8 cellular contexts compared by ENCODE assay signal in the genomic region with DNA sequence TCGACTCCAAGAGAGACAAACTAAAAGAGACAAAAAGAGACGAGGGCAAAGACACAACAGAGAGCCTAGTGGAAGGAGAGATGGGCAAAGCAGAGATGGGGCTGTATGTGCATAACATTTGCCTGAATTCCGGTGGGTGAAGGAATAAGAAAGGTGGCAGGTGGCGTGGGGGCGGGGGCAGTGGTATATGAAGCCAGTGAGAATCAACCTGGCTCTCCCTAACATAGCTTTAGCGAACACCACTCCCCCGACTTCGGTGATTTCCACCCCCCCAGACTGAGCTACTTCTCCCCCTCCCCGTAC. TPM values are rescaled to one million over a fixed set of nuclear protein-coding genes. Genes with fewer than 3 reads are reported as not detected.
DNase-seq lines count a peak whose midpoint lies in the region; ATAC-seq, FAIRE-seq and TF ChIP-seq lines count a peak whose summit lies in the region.

No MANE protein-coding gene starts in this region.

- no peak for ATAC-seq in HG03139 (IDR thresholded peaks at IDR 0.05; ENCODE audit: unreplicated experiment)

- DNase-seq in A673 (ENCODE audit: low spot score), result no peak
- DNase-seq in bronchial epithelial cell (ENCODE audit: low read depth), result no peak
- DNase-seq in NOMO-1 treated with dmso at 0.1 percent for 144 hours (lab: John Stamatoyannopoulos, UW; ENCODE audit: unreplicated experiment), result no peak
- no peak for DNase-seq in SKM-1 (lab: John Stamatoyannopoulos, UW; ENCODE audit: unreplicated experiment)
- DNase-seq in T1000 (lab: John Stamatoyannopoulos, UW), result no peak

- BruUV-seq in A673 (replicated peaks; lab: Mats Ljungman, UMichigan), result no TSS peak

- FAIRE-seq in bronchial epithelial cell (lab: Jason Lieb, UNC), result no peak

- H3K4me1 ChIP-seq in A673 (ENCODE audit: insufficient read depth, low read length, poor library complexity, severe bottlenecking) (peaks cover 46% of the 10 kb centered on the region), HEK293 (ENCODE audit: control insufficient read depth, insufficient read depth, low read length) (peaks cover 21% of the 10 kb centered on the region), muscle layer of duodenum (ENCODE audit: control insufficient read depth in 1 of 2, insufficient read depth in 2 of 2, low read length in 2 of 2) (peaks cover 33 to 61% of the 10 kb centered on the region in 2 donors)

- peaks cover 7% of the 10 kb centered on the region for H3K27me3 ChIP-seq in A673 (replicated peaks; ENCODE audit: insufficient read depth, low read depth, low read length, poor library complexity)
- no peaks in the 10 kb centered on the region for H3K27me3 ChIP-seq in bronchial epithelial cell (ENCODE audit: control insufficient read depth, insufficient read depth, low read length)
- no peaks in the 10 kb centered on the region for H3K27me3 ChIP-seq in muscle layer of duodenum (ENCODE audit: low read depth, low read length)

- H3K9me3 ChIP-seq in A673 (ENCODE audit: low read depth, low read length, poor library complexity, severe bottlenecking), result no peaks in the 10 kb centered on the region
- H3K9me3 ChIP-seq in HEK293 (ENCODE audit: control insufficient read depth, insufficient read depth, low read depth, low read length), result no peaks in the 10 kb centered on the region
- no peaks in the 10 kb centered on the region for H3K9me3 ChIP-seq in muscle layer of duodenum (ENCODE audit: control insufficient read depth in 1 of 2, low read length in 2 of 2)

- H3K27ac ChIP-seq in A673 (ENCODE audit: low read depth, low read length, poor library complexity, severe bottlenecking) (peak overlapping the region; percentile 54), HEK293 (ENCODE audit: extremely low read depth, low read depth, low read length) (peak overlapping the region; percentile 92; the same call in 1 of the 2 replicates), muscle layer of duodenum (ENCODE audit: low read length) (no peak overlapping the region)

- H3K4me3 ChIP-seq in A673 (ENCODE audit: low read depth, low read length, poor library complexity, severe bottlenecking), result peak overlapping the region; percentile 59
- H3K4me3 ChIP-seq in HEK293 (ENCODE audit: low read depth, low read length), result peak overlapping the region; percentile 57
- H3K4me3 ChIP-seq in bronchial epithelial cell (ENCODE audit: low read depth, low read length), result peak overlapping the region; percentile 70
- peak overlapping the region; percentile 73 to 77 for H3K4me3 ChIP-seq in muscle layer of duodenum (ENCODE audit: low read depth in 1 of 2, low read length in 2 of 2)

- intact Hi-C loops in A673 (cut with micrococcal nuclease; ENCODE audit: unreplicated experiment), result no loop called here

- CTCF ChIA-PET in A673 (lab: Charles Lee) (interaction anchor here (1.4 kb wide), 1 partner anchor 9 kb away, joined by 6 read pairs; no protein-coding TSS in a partner anchor), HEK293 (lab: Yijun Ruan, JAX) (interaction anchor here (1.2 to 6.0 kb wide), 4 partner anchors 9 to 258 kb away, joined by 9 to 44 read pairs (median 22); no protein-coding TSS in a partner anchor)

- H3K36me3 ChIP-seq in A673 (ENCODE audit: insufficient read depth, low read length, poor library complexity, severe bottlenecking) (no peaks in the 10 kb centered on the region), HEK293 (ENCODE audit: control insufficient read depth in 2 of 2, insufficient read depth in 1 of 2, low read length in 2 of 2) (no peaks in the 10 kb centered on the region), bronchial epithelial cell (ENCODE audit: control insufficient read depth, insufficient read depth, low read length) (peaks cover 8% of the 10 kb centered on the region), muscle layer of duodenum (ENCODE audit: control insufficient read depth in 1 of 2, insufficient read depth in 2 of 2, low read length in 2 of 2) (peaks cover 0 to 9% of the 10 kb centered on the region in 2 donors)

- TF ChIP-seq CTCF in A673 (conservative IDR thresholded peaks at IDR 0.05; ENCODE audit: low read depth, low read length) (no peak), HEK293 (tag by site-specific recombination; IDR thresholded peaks at IDR 0.05) (no peak), bronchial epithelial cell (IDR thresholded peaks at IDR 0.05; ENCODE audit: insufficient read depth, low read length, severe bottlenecking) (no peak)

- POLR2A ChIA-PET in A673 (lab: Charles Lee; ENCODE audit: low non-redundant PET) (no interaction called here), HEK293 (lab: Yijun Ruan, JAX) (interaction anchor here (0.6 to 2.3 kb wide), 5 partner anchors 10 to 119 kb away, joined by 3 to 13 read pairs (median 7); partner anchors contain the start of genes DDX20 and RAP1A)

TF ChIP-seq in HEK293, 187 proteins besides CTCF, POLR2A, EP300 and RAD21:
- TF ChIP-seq KLF8 (tag by site-specific recombination; IDR thresholded peaks at IDR 0.05) (peak; percentile 71), YY2 (tag by site-specific recombination; IDR thresholded peaks at IDR 0.05) (no peak), ZNF366 (tag by site-specific recombination; conservative IDR thresholded peaks at IDR 0.05) (0 out of 2 replicates have a peak, but pooled peaks have one; percentile 10)
- TF ChIP-seq, protein P1, sequence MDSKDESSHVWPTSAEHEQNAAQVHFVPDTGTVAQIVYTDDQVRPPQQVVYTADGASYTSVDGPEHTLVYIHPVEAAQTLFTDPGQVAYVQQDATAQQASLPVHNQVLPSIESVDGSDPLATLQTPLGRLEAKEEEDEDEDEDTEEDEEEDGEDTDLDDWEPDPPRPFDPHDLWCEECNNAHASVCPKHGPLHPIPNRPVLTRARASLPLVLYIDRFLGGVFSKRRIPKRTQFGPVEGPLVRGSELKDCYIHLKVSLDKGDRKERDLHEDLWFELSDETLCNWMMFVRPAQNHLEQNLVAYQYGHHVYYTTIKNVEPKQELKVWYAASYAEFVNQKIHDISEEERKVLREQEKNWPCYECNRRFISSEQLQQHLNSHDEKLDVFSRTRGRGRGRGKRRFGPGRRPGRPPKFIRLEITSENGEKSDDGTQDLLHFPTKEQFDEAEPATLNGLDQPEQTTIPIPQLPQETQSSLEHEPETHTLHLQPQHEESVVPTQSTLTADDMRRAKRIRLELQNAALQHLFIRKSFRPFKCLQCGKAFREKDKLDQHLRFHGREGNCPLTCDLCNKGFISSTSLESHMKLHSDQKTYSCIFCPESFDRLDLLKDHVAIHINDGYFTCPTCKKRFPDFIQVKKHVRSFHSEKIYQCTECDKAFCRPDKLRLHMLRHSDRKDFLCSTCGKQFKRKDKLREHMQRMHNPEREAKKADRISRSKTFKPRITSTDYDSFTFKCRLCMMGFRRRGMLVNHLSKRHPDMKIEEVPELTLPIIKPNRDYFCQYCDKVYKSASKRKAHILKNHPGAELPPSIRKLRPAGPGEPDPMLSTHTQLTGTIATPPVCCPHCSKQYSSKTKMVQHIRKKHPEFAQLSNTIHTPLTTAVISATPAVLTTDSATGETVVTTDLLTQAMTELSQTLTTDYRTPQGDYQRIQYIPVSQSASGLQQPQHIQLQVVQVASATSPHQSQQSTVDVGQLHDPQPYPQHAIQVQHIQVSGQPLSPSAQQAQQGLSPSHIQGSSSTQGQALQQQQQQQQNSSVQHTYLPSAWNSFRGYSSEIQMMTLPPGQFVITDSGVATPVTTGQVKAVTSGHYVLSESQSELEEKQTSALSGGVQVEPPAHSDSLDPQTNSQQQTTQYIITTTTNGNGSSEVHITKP (tag by site-specific recombination; IDR thresholded peaks at IDR 0.05), result peak; percentile 16; the same call in 1 of the 2 replicates

RNA-seq across cellular contexts. Expression of gene INKA2, which starts 1.1 kb away (rescaled TPM):
- total RNA-seq in A673 (2021) (0.62 and 0.74 TPM in 2 replicates), bronchial epithelial cell (4.5 and 6.0 TPM in 2 replicates)

RNA-seq across cellular contexts. Expression of gene DDX20, which starts 17.6 kb away (rescaled TPM):
- total RNA-seq in A673 (2021), result 22.8 and 26.1 TPM in 2 replicates
- total RNA-seq in bronchial epithelial cell, result 9.5 and 13.2 TPM in 2 replicates
